24 cellular contexts compared by ENCODE assay signal in the genomic region with DNA sequence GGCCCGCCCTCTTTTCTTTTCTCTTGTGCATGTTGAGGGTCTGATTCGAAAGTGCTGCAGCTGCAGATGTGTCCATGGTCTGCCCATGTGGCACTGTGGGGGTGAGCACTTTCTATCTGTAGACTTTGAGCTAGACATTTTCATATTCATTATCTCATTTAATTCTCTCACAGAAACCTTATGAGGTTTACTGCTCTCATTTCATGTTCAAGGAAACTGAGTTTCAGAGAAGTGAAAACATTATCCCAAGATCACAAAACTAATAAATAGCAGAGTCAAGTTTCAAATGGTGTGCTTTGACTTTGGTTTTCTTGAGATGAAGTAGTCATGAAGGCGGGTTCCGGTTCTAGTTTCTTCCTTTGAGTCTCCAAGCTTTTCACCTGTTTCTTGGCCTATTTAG.
"Had no signal": no experiment of that assay in that cellular context is flagged by ENCODE, and none has a peak within 500 bp of the region (broad histone marks: within the 10 kb centered on the region; RNA-seq: fewer than 3 reads in every experiment).

No MANE protein-coding gene starts in this region.

- ATAC-seq: activated T-cell treated with anti-CD3 and anti-CD28 coated beads, Interleukin-2, amount 50 U/mL, for 72 hours; body of pancreas; gastrocnemius medialis; left cardiac atrium; pancreas; sciatic nerve; stimulated activated effector memory CD8-positive, alpha-beta T cell treated with anti-CD3 and anti-CD28 coated beads, Interleukin-12 subunit alpha, Interleukin-12 subunit beta, amount 100 ng/mL, for 72 hours had no signal

- DNase-seq: activated B cell treated with CpG ODN at 0.5 μM for 24 hours; activated CD4-positive, alpha-beta T cell treated with anti-CD3 and anti-CD28 coated beads, Interleukin-2, amount 50 U/mL, for 4 hours; activated naive CD4-positive, alpha-beta T cell treated with Interleukin-2 at 50 U/mL for 16 hours; activated T-cell treated with anti-CD3 and anti-CD28 coated beads for 4 hours; activated T-cell treated with anti-CD3 and anti-CD28 coated beads, Interleukin-2, amount 50 U/mL, for 72 hours; aorta; body of pancreas; dorsolateral prefrontal cortex; effector memory CD4-positive, alpha-beta T cell; gastrocnemius medialis; hippocampal formation; left cardiac atrium; mammary epithelial cell; nucleus accumbens; pancreas; retina; stimulated activated CD4-positive, alpha-beta T cell treated with anti-CD3 and anti-CD28 coated beads, Interleukin-12 subunit alpha, Interleukin-12 subunit beta, amount 100 ng/mL, for 4 hours; stimulated activated CD4-positive, alpha-beta T cell treated with anti-CD3 and anti-CD28 coated beads, Interleukin-4, amount 100 ng/mL, for 24 hours; uterus had no signal

- H3K27ac ChIP-seq: body of pancreas, gastrocnemius medialis, pancreas, prostate gland, skin epidermis, thoracic aorta, uterus had no signal

- H3K36me3 ChIP-seq: gastrocnemius medialis, pancreas, prostate gland, thoracic aorta, uterus had no signal

- H3K4me3 ChIP-seq: body of pancreas, dorsolateral prefrontal cortex, gastrocnemius medialis, pancreas, prostate gland, skin epidermis, thoracic aorta, uterus had no signal

- H3K27me3 ChIP-seq: body of pancreas, dorsolateral prefrontal cortex, gastrocnemius medialis, pancreas, uterus had no signal

- H3K9me3 ChIP-seq: body of pancreas, gastrocnemius medialis, pancreas, prostate gland, thoracic aorta, uterus had no signal

- H3K4me1 ChIP-seq: body of pancreas, gastrocnemius medialis, pancreas, prostate gland, uterus had no signal
